ENCODE assay signal across 17 cellular contexts in the genomic region with DNA sequence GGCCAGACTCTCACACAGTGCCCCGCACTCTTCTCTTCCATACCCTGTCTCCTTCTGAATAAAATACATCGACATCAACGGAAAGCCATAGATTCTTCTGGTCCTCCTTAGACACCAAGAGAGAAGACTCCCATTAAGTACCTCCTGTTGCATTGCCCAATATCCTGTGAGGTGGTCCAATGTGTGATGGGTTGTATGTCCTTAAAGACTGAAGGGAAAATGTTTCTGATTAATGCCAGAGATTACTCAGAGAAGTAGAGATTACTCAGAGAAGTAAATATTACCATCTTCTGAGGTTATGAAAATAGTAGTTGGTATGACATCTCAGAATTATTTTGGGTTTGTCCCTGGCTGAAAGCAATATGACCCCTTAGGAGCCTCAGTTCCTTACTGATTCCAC.
DNase-seq lines count a peak whose midpoint lies in the region; ATAC-seq and TF ChIP-seq lines count a peak whose summit lies in the region.
"Had no signal": no experiment of that assay in that cellular context is flagged by ENCODE, and none has a peak within 500 bp of the region (broad histone marks: within the 10 kb centered on the region; RNA-seq: fewer than 3 reads in every experiment).

No MANE protein-coding gene starts in this region.

- no peak for TF ChIP-seq POLR2A in ovary (IDR thresholded peaks at IDR 0.05)

- H3K9me3 ChIP-seq in psoas muscle (no peaks in the 10 kb centered on the region), ovary (no peaks in the 10 kb centered on the region)
- H3K9me3 ChIP-seq: BE2C, thoracic aorta had no signal

- TF ChIP-seq CTCF in epithelial cell of esophagus (IDR thresholded peaks at IDR 0.05; ENCODE audit: insufficient read depth, low read depth, low read length, missing control alignments) (no peak), psoas muscle (IDR thresholded peaks at IDR 0.05) (no peak), ovary (IDR thresholded peaks at IDR 0.05) (no peak)

- H3K36me3 ChIP-seq in psoas muscle (ENCODE audit: insufficient read depth in 1 of 2, low read depth in 1 of 2), result no peaks in the 10 kb centered on the region
- no peaks in the 10 kb centered on the region for H3K36me3 ChIP-seq in ovary
- H3K36me3 ChIP-seq: BE2C, thoracic aorta had no signal

- intact Hi-C loops in psoas muscle (cut with DNase I), result no loop called here
- intact Hi-C loops in ovary (cut with DNase I), result no loop called here

- H3K4me1 ChIP-seq in psoas muscle (peaks cover 10% of the 10 kb centered on the region), ovary (ENCODE audit: insufficient read depth) (peaks cover 18% of the 10 kb centered on the region)
- H3K4me1 ChIP-seq: BE2C had no signal

- H3K4me3 ChIP-seq in epithelial cell of esophagus (ENCODE audit: low read length) (no peak overlapping the region), psoas muscle (no peak overlapping the region), ovary (no peak overlapping the region)
- H3K4me3 ChIP-seq: lung, thoracic aorta had no signal

- WGBS in psoas muscle, 3 donors, result 78 to 98% (median 79%) methylated on average over 3 of the region's 3 CpGs
- 74 to 98% (median 97%) methylated on average over 3 of the region's 3 CpGs for WGBS in ovary, 3 donors

- H3K27ac ChIP-seq in psoas muscle (peak overlapping the region; percentile 71), ovary (peak overlapping the region in 1 of 2 donors; percentile 68)

- H3K27me3 ChIP-seq in psoas muscle (ENCODE audit: insufficient read depth in 3 of 3, low read length in 2 of 3) (no peaks in the 10 kb centered on the region), ovary (no peaks in the 10 kb centered on the region)
- H3K27me3 ChIP-seq: BE2C had no signal

- TF ChIP-seq EP300 in ovary (IDR thresholded peaks at IDR 0.05), result no peak

- DNase-seq in Daoy (ENCODE audit: low read depth), result peak; percentile 9
- DNase-seq in M059J (ENCODE audit: low read depth), result peak; percentile 44
- DNase-seq in epithelial cell of esophagus (ENCODE audit: low read depth), result peak; percentile 60
- DNase-seq in psoas muscle, result no peak
- DNase-seq in activated CD4-positive, CD25-positive, alpha-beta regulatory T cell (lab: John Stamatoyannopoulos, UW), result no peak
- DNase-seq in ovary, result no peak
- DNase-seq in activated naive CD4-positive, alpha-beta T cell (lab: John Stamatoyannopoulos, UW), result no peak
- DNase-seq in NCI-H1417 (lab: John Stamatoyannopoulos, UW), result no peak
- DNase-seq: activated CD4-positive, alpha-beta memory T cell treated with anti-CD3 and anti-CD28 coated beads, Interleukin-2, amount 10 ng/mL, durations not matched to agents 7 days and 5 days; activated effector memory CD4-positive, alpha-beta T cell treated with Interleukin-2 at 50 U/mL for 16 hours; BE2C; cerebellar nuclear complex; DMS153; MM.1S; stimulated activated CD4-positive, alpha-beta T cell treated with anti-CD3 and anti-CD28 coated beads, Interleukin-12 subunit alpha, Interleukin-12 subunit beta, amount 100 ng/mL, for 4 hours had no signal

- peak; percentile 31 to 53 (median 43) for ATAC-seq in psoas muscle

Comparison
In these comparisons a context has a peak if more than half of its experiments do, and no peak if none do; other contexts are left out.
1. DNase-seq: peak in Daoy (single experiment), M059J (single experiment) and epithelial cell of esophagus (single experiment); none in psoas muscle (0 of 2), activated CD4-positive, CD25-positive, alpha-beta regulatory T cell (0 of 4), ovary (0 of 5), activated naive CD4-positive, alpha-beta T cell (0 of 4) and NCI-H1417 (0 of 3).